In genomic region chr6:5157744-5158143, GRCh38 we compare ENCODE assay signal across 1 cellular context.
TF ChIP-seq lines count a peak whose summit lies in the region.

No MANE protein-coding gene starts in this region.

TF ChIP-seq in GM23338, 12 proteins besides CTCF, POLR2A, EP300 and RAD21 (continued from another document):
- TF ChIP-seq ZNF462 (CRISPR knock-in tag; IDR thresholded peaks at IDR 0.05), result no peak
- no peak for TF ChIP-seq ETS1 (IDR thresholded peaks at IDR 0.05)
- TF ChIP-seq EZH2 (IDR thresholded peaks at IDR 0.05; ENCODE audit: low read depth, unreplicated experiment), result no peak
- TF ChIP-seq REST (IDR thresholded peaks at IDR 0.05; ENCODE audit: unreplicated experiment), result no peak
- no peak for TF ChIP-seq NANOG (IDR thresholded peaks at IDR 0.05; ENCODE audit: borderline replicate concordance)
- no peak for TF ChIP-seq EZH2phosphoT487 (IDR thresholded peaks at IDR 0.05; ENCODE audit: unreplicated experiment)
- TF ChIP-seq STAT1 (IDR thresholded peaks at IDR 0.05; ENCODE audit: unreplicated experiment), result no peak
- no peak for TF ChIP-seq JUNB (IDR thresholded peaks at IDR 0.05; ENCODE audit: unreplicated experiment)
- no peak for TF ChIP-seq ZNF331 (CRISPR knock-in tag; IDR thresholded peaks at IDR 0.05; ENCODE audit: low read depth)
